In genomic region chr11:72352859-72353551, GRCh38 we compare ENCODE assay signal across 8 cellular contexts.
A peak's percentile ranks its signal among the peaks of the same experiment; 100 is the strongest.
DNase-seq lines count a peak whose midpoint lies in the region; ATAC-seq and TF ChIP-seq lines count a peak whose summit lies in the region.

No MANE protein-coding gene starts in this region.

- POLR2A ChIA-PET in naive thymus-derived CD8-positive, alpha-beta T cell (lab: Charles Lee): no interaction called here

- TF ChIP-seq CTCF in testis (IDR thresholded peaks at IDR 0.05): no peak

- WGBS in testis, 2 donors: 79 to 81% methylated on average over 6 of the region's 6 CpGs

- H3K36me3 ChIP-seq in testis (ENCODE audit: low read depth, missing control alignments): no peaks in the 10 kb centered on the region

- H3K4me3 ChIP-seq in testis: no peak overlapping the region

- peaks cover 0 to 2% (median 0%) of the 10 kb centered on the region in 4 donors for H3K4me1 Mint-ChIP-seq in naive thymus-derived CD8-positive, alpha-beta T cell

- no peak for TF ChIP-seq POLR2A in testis (IDR thresholded peaks at IDR 0.05)

- H3K27me3 ChIP-seq in testis: no peaks in the 10 kb centered on the region

- no peak overlapping the region for H3K27ac ChIP-seq in testis

- intact Hi-C loops in testis (cut with DNase I; ENCODE audit: low total_unique reads): no loop called here

- peaks cover 7% of the 10 kb centered on the region for H3K4me1 ChIP-seq in testis

- H3K4me3 Mint-ChIP-seq in naive thymus-derived CD8-positive, alpha-beta T cell: no peak overlapping the region

- H3K36me3 Mint-ChIP-seq in naive thymus-derived CD8-positive, alpha-beta T cell: peaks cover 4 to 21% (median 12%) of the 10 kb centered on the region in 3 donors

- H3K27me3 Mint-ChIP-seq in naive thymus-derived CD8-positive, alpha-beta T cell: no peaks in the 10 kb centered on the region

- H3K27ac Mint-ChIP-seq in naive thymus-derived CD8-positive, alpha-beta T cell: no peak overlapping the region

- ATAC-seq in activated CD4-positive, CD25-positive, alpha-beta regulatory T cell treated with anti-CD3 and anti-CD28 coated beads, Interleukin-2, amount 50 U/mL, for 24 hours: peak; percentile 55 to 81
- ATAC-seq in GM21717 (IDR thresholded peaks at IDR 0.05; ENCODE audit: unreplicated experiment): peak; percentile 72
- ATAC-seq in naive thymus-derived CD8-positive, alpha-beta T cell: no peak

- DNase-seq in activated CD4-positive, CD25-positive, alpha-beta regulatory T cell treated with anti-CD3 and anti-CD28 coated beads, Interleukin-2, amount 50 U/mL, for 72 hours: no peak
- DNase-seq in NCI-H2171 (lab: John Stamatoyannopoulos, UW) (peak; percentile 51), fibroblast of gingiva (ENCODE audit: low read depth) (peak; percentile 83), testis (peak; percentile 24), KG1 (lab: John Stamatoyannopoulos, UW) (no peak)
- no peak for DNase-seq in naive thymus-derived CD8-positive, alpha-beta T cell

- H3K9me3 Mint-ChIP-seq in naive thymus-derived CD8-positive, alpha-beta T cell: no peaks in the 10 kb centered on the region

- no peaks in the 10 kb centered on the region for H3K9me3 ChIP-seq in testis

Comparison
In these comparisons a context has a peak if more than half of its experiments do, and no peak if none do; other contexts are left out.
1. ATAC-seq: peak in activated CD4-positive, CD25-positive, alpha-beta regulatory T cell treated with anti-CD3 and anti-CD28 coated beads, Interleukin-2, amount 50 U/mL, for 24 hours (2 of 2) and GM21717 (single experiment); none in naive thymus-derived CD8-positive, alpha-beta T cell (0 of 2).
2. DNase-seq: peak in NCI-H2171 (single experiment), fibroblast of gingiva (single experiment) and testis (single experiment); none in activated CD4-positive, CD25-positive, alpha-beta regulatory T cell treated with anti-CD3 and anti-CD28 coated beads, Interleukin-2, amount 50 U/mL, for 72 hours (single experiment), KG1 (single experiment) and naive thymus-derived CD8-positive, alpha-beta T cell (0 of 10).